ENCODE assay signal across 8 cellular contexts in the genomic region with DNA sequence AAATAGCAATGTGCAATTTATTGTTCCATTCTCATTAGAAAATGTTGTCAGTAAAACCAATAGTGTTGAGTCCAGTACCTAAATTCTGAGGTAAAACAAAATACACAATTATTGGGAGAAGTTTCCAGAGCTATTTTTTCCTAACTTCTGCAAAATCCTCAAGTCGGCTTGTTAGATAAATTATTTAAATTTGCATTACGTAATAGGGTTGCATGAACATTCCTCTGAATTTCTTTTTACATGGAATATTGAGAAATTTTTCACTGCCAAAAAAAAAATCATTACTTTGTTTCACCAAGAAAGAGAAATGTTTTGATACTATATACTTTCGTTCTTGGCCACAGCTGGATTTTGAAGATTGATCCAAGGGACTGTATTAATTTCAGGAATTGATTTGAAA. TPM values are rescaled to one million over a fixed set of nuclear protein-coding genes. Genes with fewer than 3 reads are reported as not detected.
DNase-seq lines count a peak whose midpoint lies in the region; ATAC-seq and TF ChIP-seq lines count a peak whose summit lies in the region.

No MANE protein-coding gene starts in this region.

- H3K4me1 Mint-ChIP-seq in CD4-positive, CD25-positive, alpha-beta regulatory T cell: peaks cover 35 to 62% (median 50%) of the 10 kb centered on the region in 4 donors
- H3K4me1 Mint-ChIP-seq in neural crest cell: peaks cover 32% of the 10 kb centered on the region

- no peak for ATAC-seq in CD4-positive, CD25-positive, alpha-beta regulatory T cell (ENCODE audit: low read depth in 2 of 2)
- ATAC-seq in GM18517 (IDR thresholded peaks at IDR 0.05; ENCODE audit: unreplicated experiment): no peak

- H3K36me3 ChIP-seq in CD4-positive, CD25-positive, alpha-beta regulatory T cell (ENCODE audit: control insufficient read depth, insufficient read depth, low read length): peaks cover 18% of the 10 kb centered on the region
- H3K36me3 ChIP-seq in MG63 (peaks cover 34% of the 10 kb centered on the region), duodenal mucosa (ENCODE audit: control insufficient read depth in 1 of 2, insufficient read depth in 2 of 2, low read length in 2 of 2) (peaks cover 9 to 14% of the 10 kb centered on the region in 2 donors)

- TF ChIP-seq CTCF in neural crest cell (conservative IDR thresholded peaks at IDR 0.05): no peak

- peaks cover 0 to 2% (median 0%) of the 10 kb centered on the region in 7 donors for H3K9me3 Mint-ChIP-seq in CD4-positive, CD25-positive, alpha-beta regulatory T cell
- peaks cover 3% of the 10 kb centered on the region for H3K9me3 Mint-ChIP-seq in neural crest cell

- H3K9ac ChIP-seq in duodenal mucosa (ENCODE audit: low read depth in 1 of 2, low read length in 2 of 2): peak overlapping the region; percentile 83

- H3K4me3 Mint-ChIP-seq in CD4-positive, CD25-positive, alpha-beta regulatory T cell: peak overlapping the region; percentile 96 to 99 (median 98)
- peak overlapping the region; percentile 96 for H3K4me3 Mint-ChIP-seq in neural crest cell

- no peak for DNase-seq in CD4-positive, CD25-positive, alpha-beta regulatory T cell
- no peak for DNase-seq in MG63
- DNase-seq in neural crest cell (ENCODE audit: low read depth, low spot score): no peak
- no peak for DNase-seq in activated CD4-positive, CD25-positive, alpha-beta regulatory T cell (lab: John Stamatoyannopoulos, UW)
- no peak for DNase-seq in NCI-H446 (lab: John Stamatoyannopoulos, UW)
- no peak for DNase-seq in HK-2 (ENCODE audit: unreplicated experiment)

- peaks cover 21% of the 10 kb centered on the region for H3K36me3 Mint-ChIP-seq in CD4-positive, CD25-positive, alpha-beta regulatory T cell
- H3K36me3 Mint-ChIP-seq in neural crest cell (ENCODE audit: low read depth): peaks cover 7% of the 10 kb centered on the region

- H3K27me3 Mint-ChIP-seq in CD4-positive, CD25-positive, alpha-beta regulatory T cell: no peaks in the 10 kb centered on the region
- no peaks in the 10 kb centered on the region for H3K27me3 Mint-ChIP-seq in neural crest cell (ENCODE audit: low read depth)

- H3K27me3 ChIP-seq in CD4-positive, CD25-positive, alpha-beta regulatory T cell (ENCODE audit: control insufficient read depth, insufficient read depth, low read length): no peaks in the 10 kb centered on the region
- no peaks in the 10 kb centered on the region for H3K27me3 ChIP-seq in MG63
- peaks cover 0 to 6% of the 10 kb centered on the region in 2 donors for H3K27me3 ChIP-seq in duodenal mucosa (ENCODE audit: control insufficient read depth in 1 of 2, insufficient read depth in 2 of 2, low read length in 2 of 2)

- H3K4me3 ChIP-seq in CD4-positive, CD25-positive, alpha-beta regulatory T cell (ENCODE audit: low read depth, low read length): peak overlapping the region; percentile 95
- H3K4me3 ChIP-seq in MG63 (peak overlapping the region; percentile 84), duodenal mucosa (ENCODE audit: low read depth in 1 of 2, low read length in 2 of 2) (peak overlapping the region; percentile 95 to 98)

- H3K27ac Mint-ChIP-seq in CD4-positive, CD25-positive, alpha-beta regulatory T cell: peak overlapping the region in 2 of 3 donors; percentile 94 to 97
- no peak overlapping the region for H3K27ac Mint-ChIP-seq in neural crest cell (ENCODE audit: unreplicated experiment)

- peaks cover 45% of the 10 kb centered on the region for H3K4me1 ChIP-seq in CD4-positive, CD25-positive, alpha-beta regulatory T cell (ENCODE audit: control insufficient read depth, insufficient read depth, low read length, poor library complexity, severe bottlenecking)
- peaks cover 40 to 45% of the 10 kb centered on the region in 2 donors for H3K4me1 ChIP-seq in duodenal mucosa (ENCODE audit: control insufficient read depth in 1 of 2, insufficient read depth in 2 of 2, low read length in 2 of 2)

- H3K9me3 ChIP-seq in CD4-positive, CD25-positive, alpha-beta regulatory T cell (ENCODE audit: control insufficient read depth in 2 of 2, low read length in 2 of 2): no peaks in the 10 kb centered on the region
- H3K9me3 ChIP-seq in MG63 (no peaks in the 10 kb centered on the region), duodenal mucosa (ENCODE audit: control insufficient read depth in 1 of 2, low read length in 2 of 2) (no peaks in the 10 kb centered on the region)

- H3K27ac ChIP-seq in CD4-positive, CD25-positive, alpha-beta regulatory T cell (ENCODE audit: insufficient read depth, low read length, poor library complexity, severe bottlenecking): no peak overlapping the region
- H3K27ac ChIP-seq in duodenal mucosa (ENCODE audit: low read depth, low read length): no peak overlapping the region

RNA-seq across cellular contexts. Expression of a gene that starts 1.5 kb away (rescaled TPM):
- total RNA-seq in CD4-positive, CD25-positive, alpha-beta regulatory T cell: 32.1 TPM
- polyA plus RNA-seq in CD4-positive, CD25-positive, alpha-beta regulatory T cell: 1 to 10 TPM; 5.6 to 7.5 (median 6.0) TPM
- total RNA-seq in MG63 (2014; rRNA removed; shearing (Covaris generic); ENCODE audit: low replicate concordance): 4.2 and 10.1 TPM in 2 replicates
- 33.8 and 35.4 TPM in 2 replicates for total RNA-seq in neural crest cell

RNA-seq across cellular contexts. Expression of a gene that starts 58.7 kb away (rescaled TPM):
- 17.4 TPM for total RNA-seq in CD4-positive, CD25-positive, alpha-beta regulatory T cell
- 1 to 10 TPM; 4.5 to 6.4 (median 5.7) TPM for polyA plus RNA-seq in CD4-positive, CD25-positive, alpha-beta regulatory T cell
- 2.6 and 10.4 TPM in 2 replicates for total RNA-seq in MG63 (2014; rRNA removed; shearing (Covaris generic); ENCODE audit: low replicate concordance)
- total RNA-seq in neural crest cell: 104 and 108 TPM in 2 replicates
